In the genomic region with DNA sequence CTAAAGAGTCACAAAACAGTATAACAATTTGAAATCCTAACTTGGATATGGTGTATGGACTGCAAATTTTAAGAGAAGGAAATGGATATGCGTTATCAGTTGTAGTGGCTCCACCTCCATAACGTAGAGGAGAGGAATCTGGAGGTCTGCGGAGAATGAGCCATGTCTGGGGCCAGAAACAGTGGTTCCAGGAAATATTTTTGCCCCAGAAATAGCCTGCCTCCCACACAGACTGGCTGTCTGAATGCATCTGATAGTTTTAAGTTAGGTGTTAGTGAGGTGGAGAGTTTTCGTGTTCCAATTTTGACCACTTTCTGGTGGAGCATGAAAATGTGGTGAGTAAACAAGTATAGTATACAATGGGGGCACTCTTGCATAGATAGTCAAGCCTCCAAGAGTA, we compare ENCODE assay signal across 8 cellular contexts. TPM values are rescaled to one million over a fixed set of nuclear protein-coding genes. Genes with fewer than 3 reads are reported as not detected.
DNase-seq lines count a peak whose midpoint lies in the region; ATAC-seq, FAIRE-seq and TF ChIP-seq lines count a peak whose summit lies in the region.

No MANE protein-coding gene starts in this region.

- H2AFZ ChIP-seq in GM23338, result no peak overlapping the region

- no peaks in the 10 kb centered on the region for H3K36me3 ChIP-seq in CD4-positive, CD25-positive, alpha-beta regulatory T cell (ENCODE audit: control insufficient read depth, insufficient read depth, low read length)
- H3K36me3 ChIP-seq in GM23338 (ENCODE audit: insufficient read depth) (no peaks in the 10 kb centered on the region), kidney (ENCODE audit: control insufficient read depth in 1 of 2, insufficient read depth in 2 of 2, low read length in 2 of 2) (no peaks in the 10 kb centered on the region)

- TF ChIP-seq CTCF in GM23338 (conservative IDR thresholded peaks at IDR 0.05; ENCODE audit: low read depth in 2 of 2) (no peak), WTC11 (IDR thresholded peaks at IDR 0.05) (no peak), kidney (IDR thresholded peaks at IDR 0.05; ENCODE audit: borderline replicate concordance, extremely low read depth, insufficient read depth) (no peak)

- ATAC-seq in CD4-positive, CD25-positive, alpha-beta regulatory T cell (ENCODE audit: low read depth in 2 of 2), result no peak
- ATAC-seq in GM23338 (no peak), WTC11 (no peak)

- H3K27me3 ChIP-seq in CD4-positive, CD25-positive, alpha-beta regulatory T cell (ENCODE audit: control insufficient read depth, insufficient read depth, low read length), result no peaks in the 10 kb centered on the region
- no peaks in the 10 kb centered on the region for H3K27me3 ChIP-seq in GM23338 (ENCODE audit: insufficient read depth)

- H3K9me2 ChIP-seq in GM23338 (ENCODE audit: insufficient read depth), result no peaks in the 10 kb centered on the region

- peaks cover 4% of the 10 kb centered on the region for H3K36me3 Mint-ChIP-seq in CD4-positive, CD25-positive, alpha-beta regulatory T cell
- no peaks in the 10 kb centered on the region; the same call in 2 of the 3 replicates for H3K36me3 Mint-ChIP-seq in GM23338 (ENCODE audit: low read depth)
- no peaks in the 10 kb centered on the region for H3K36me3 Mint-ChIP-seq in WTC11

- H3K4me3 Mint-ChIP-seq in CD4-positive, CD25-positive, alpha-beta regulatory T cell, result peak overlapping the region; percentile 94 to 98 (median 94)
- peak overlapping the region; percentile 92 for H3K4me3 Mint-ChIP-seq in GM23338
- H3K4me3 Mint-ChIP-seq in WTC11, result peak overlapping the region; percentile 99

- no peaks in the 10 kb centered on the region for H3F3A ChIP-seq in GM23338 (replicated peaks; ENCODE audit: low read depth)

- H3K79me2 ChIP-seq in GM23338 (replicated peaks; ENCODE audit: insufficient read depth), result peaks cover 57% of the 10 kb centered on the region

- FAIRE-seq in kidney (lab: Jason Lieb, UNC), result no peak

- H3K27me3 Mint-ChIP-seq in CD4-positive, CD25-positive, alpha-beta regulatory T cell, result no peaks in the 10 kb centered on the region
- H3K27me3 Mint-ChIP-seq in GM23338 (ENCODE audit: insufficient read depth, low read depth, poor library complexity) (peaks cover 10% of the 10 kb centered on the region), WTC11 (ENCODE audit: low read depth) (no peaks in the 10 kb centered on the region)

- no peaks in the 10 kb centered on the region for H3K9me3 ChIP-seq in CD4-positive, CD25-positive, alpha-beta regulatory T cell (ENCODE audit: control insufficient read depth in 2 of 2, low read length in 2 of 2)
- no peaks in the 10 kb centered on the region for H3K9me3 ChIP-seq in kidney (ENCODE audit: control insufficient read depth in 1 of 2, low read length in 2 of 2)

- intact Hi-C loops in kidney (cut with DNase I), result no loop called here

- DNase-seq in CD4-positive, CD25-positive, alpha-beta regulatory T cell, result peak in 1 of 3 donors; percentile 60
- DNase-seq in GM23338 (ENCODE audit: low spot score) (no peak), WTC11 (ENCODE audit: low spot score) (no peak), kidney (no peak), AG20443 (ENCODE audit: low spot score) (no peak), NCI-H146 (lab: John Stamatoyannopoulos, UW) (no peak), NCI-H187 treated with DMSO at 0.1 percent for 48 hours (lab: John Stamatoyannopoulos, UW) (no peak), NCI-H1930 (lab: John Stamatoyannopoulos, UW) (no peak)

- POLR2A ChIA-PET in WTC11 (lab: Charles Lee), result no interaction called here

- H3K27ac Mint-ChIP-seq in CD4-positive, CD25-positive, alpha-beta regulatory T cell, result peak overlapping the region; percentile 87 to 97 (median 88)
- H3K27ac Mint-ChIP-seq in GM23338 (no peak overlapping the region), WTC11 (no peak overlapping the region)

- no peak overlapping the region for H3K9ac ChIP-seq in kidney (ENCODE audit: low read length in 2 of 2)

- peak overlapping the region; percentile 83 for H3K27ac ChIP-seq in CD4-positive, CD25-positive, alpha-beta regulatory T cell (ENCODE audit: insufficient read depth, low read length, poor library complexity, severe bottlenecking)
- no peak overlapping the region for H3K27ac ChIP-seq in GM23338 (ENCODE audit: low read depth)
- H3K27ac ChIP-seq in kidney (ENCODE audit: low read depth in 2 of 2, low read length in 2 of 2), result no peak overlapping the region

- H4K20me1 ChIP-seq in GM23338 (replicated peaks; ENCODE audit: insufficient read depth), result peaks cover 11% of the 10 kb centered on the region; the same call in 1 of the 2 replicates

- CTCF ChIA-PET in WTC11 (lab: Charles Lee), result no interaction called here

- peaks cover 0 to 4% (median 0%) of the 10 kb centered on the region in 7 donors for H3K9me3 Mint-ChIP-seq in CD4-positive, CD25-positive, alpha-beta regulatory T cell
- H3K9me3 Mint-ChIP-seq in GM23338 (no peaks in the 10 kb centered on the region), WTC11 (peaks cover under 1% of the 10 kb centered on the region; the same call in 1 of the 2 replicates)

- H3K4me1 ChIP-seq in CD4-positive, CD25-positive, alpha-beta regulatory T cell (ENCODE audit: control insufficient read depth, insufficient read depth, low read length, poor library complexity, severe bottlenecking), result peaks cover 63% of the 10 kb centered on the region
- H3K4me1 ChIP-seq in GM23338 (ENCODE audit: insufficient read depth) (peaks cover 22% of the 10 kb centered on the region), kidney (ENCODE audit: control insufficient read depth in 1 of 2, insufficient read depth in 1 of 2, low read depth in 1 of 2, low read length in 2 of 2) (peaks cover 6 to 16% of the 10 kb centered on the region in 2 donors)

- peak overlapping the region; percentile 90 for H3K4me2 ChIP-seq in GM23338

- H3K4me3 ChIP-seq in CD4-positive, CD25-positive, alpha-beta regulatory T cell (ENCODE audit: low read depth, low read length), result peak overlapping the region; percentile 96
- H3K4me3 ChIP-seq in GM23338, result peak overlapping the region; percentile 80
- peak overlapping the region; percentile 19 to 87 for H3K4me3 ChIP-seq in kidney (ENCODE audit: low read length in 2 of 2)

- H3K4me1 Mint-ChIP-seq in CD4-positive, CD25-positive, alpha-beta regulatory T cell, result peaks cover 25 to 85% (median 75%) of the 10 kb centered on the region in 4 donors
- peaks cover 13% of the 10 kb centered on the region for H3K4me1 Mint-ChIP-seq in GM23338
- H3K4me1 Mint-ChIP-seq in WTC11, result peaks cover 25% of the 10 kb centered on the region

TF ChIP-seq in GM23338, 12 proteins besides CTCF, POLR2A, EP300 and RAD21 (continues in another document):
- TF ChIP-seq ZNF114 (CRISPR knock-in tag; IDR thresholded peaks at IDR 0.05) (no peak), STAT1 (IDR thresholded peaks at IDR 0.05; ENCODE audit: unreplicated experiment) (no peak), POLR2AphosphoS5 (IDR thresholded peaks at IDR 0.05; ENCODE audit: low read depth) (no peak)

TF ChIP-seq in WTC11, 78 proteins besides CTCF, POLR2A, EP300 and RAD21 (continues in another document):
- TF ChIP-seq CBFB (CRISPR knock-in tag; IDR thresholded peaks at IDR 0.05; ENCODE audit: low read depth) (no peak), NFATC4 (CRISPR knock-in tag; IDR thresholded peaks at IDR 0.05) (no peak), RELA (CRISPR knock-in tag; IDR thresholded peaks at IDR 0.05; ENCODE audit: borderline replicate concordance) (no peak), ZNF232 (CRISPR knock-in tag; IDR thresholded peaks at IDR 0.05) (no peak), CREB1 (CRISPR knock-in tag; IDR thresholded peaks at IDR 0.05) (no peak), TEAD1 (CRISPR knock-in tag; IDR thresholded peaks at IDR 0.05) (no peak), GABPB1 (CRISPR knock-in tag; IDR thresholded peaks at IDR 0.05) (no peak), NFYB (CRISPR knock-in tag; conservative IDR thresholded peaks at IDR 0.05; ENCODE audit: low read depth) (no peak), FOXP1 (CRISPR knock-in tag; IDR thresholded peaks at IDR 0.05; ENCODE audit: borderline replicate concordance) (no peak), ZNF138 (CRISPR knock-in tag; conservative IDR thresholded peaks at IDR 0.05) (no peak)
- TF ChIP-seq, protein P1, sequence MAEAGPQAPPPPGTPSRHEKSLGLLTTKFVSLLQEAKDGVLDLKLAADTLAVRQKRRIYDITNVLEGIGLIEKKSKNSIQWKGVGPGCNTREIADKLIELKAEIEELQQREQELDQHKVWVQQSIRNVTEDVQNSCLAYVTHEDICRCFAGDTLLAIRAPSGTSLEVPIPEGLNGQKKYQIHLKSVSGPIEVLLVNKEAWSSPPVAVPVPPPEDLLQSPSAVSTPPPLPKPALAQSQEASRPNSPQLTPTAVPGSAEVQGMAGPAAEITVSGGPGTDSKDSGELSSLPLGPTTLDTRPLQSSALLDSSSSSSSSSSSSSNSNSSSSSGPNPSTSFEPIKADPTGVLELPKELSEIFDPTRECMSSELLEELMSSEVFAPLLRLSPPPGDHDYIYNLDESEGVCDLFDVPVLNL (CRISPR knock-in tag; IDR thresholded peaks at IDR 0.05; ENCODE audit: borderline replicate concordance, low read depth), result no peak

RNA-seq across cellular contexts. Expression of a gene that starts 1.6 kb away (rescaled TPM):
- total RNA-seq in CD4-positive, CD25-positive, alpha-beta regulatory T cell, result 77.9 TPM
- 10 to 100 TPM; 25.0 to 32.3 (median 28.7) TPM for polyA plus RNA-seq in CD4-positive, CD25-positive, alpha-beta regulatory T cell
- 21.6 and 24.1 TPM in 2 replicates for total RNA-seq in GM23338 (2014; rRNA removed; shearing (Covaris generic))
- 10.2 and 14.6 TPM in 2 replicates for polyA plus RNA-seq in GM23338 (2016; fragmentation: Nextera tagmentation; extraction: Ambion mirVana)
- 17.9 to 20.1 TPM (median 19.7 TPM) in 3 replicates for total RNA-seq in WTC11 (2021)
- 13.8 TPM for total RNA-seq in kidney
- 6.0 TPM for polyA plus RNA-seq in kidney (ENCODE audit: insufficient read depth, low read depth, low replicate concordance)

RNA-seq across cellular contexts. Expression of a gene that starts 1.9 kb away (rescaled TPM):
- total RNA-seq in CD4-positive, CD25-positive, alpha-beta regulatory T cell, result 5.2 TPM
- polyA plus RNA-seq in CD4-positive, CD25-positive, alpha-beta regulatory T cell, result 10 to 100 TPM; 32.3 to 76.0 (median 55.9) TPM
- total RNA-seq in GM23338 (2014; rRNA removed; shearing (Covaris generic)), result 23.1 and 29.5 TPM in 2 replicates
- polyA plus RNA-seq in GM23338 (2016; fragmentation: Nextera tagmentation; extraction: Ambion mirVana) (61.5 and 68.2 TPM in 2 replicates), kidney (ENCODE audit: insufficient read depth, low read depth, low replicate concordance) (32.4 TPM)
- total RNA-seq in WTC11 (2021) (21.5 to 23.7 TPM (median 23.4 TPM) in 3 replicates), kidney (11.9 TPM)

Comparison
In these comparisons a context has a peak if more than half of its experiments do, and no peak if none do; other contexts are left out.
1. H3K27ac Mint-ChIP-seq: peak in CD4-positive, CD25-positive, alpha-beta regulatory T cell (3 of 3); none in GM23338 (single experiment) and WTC11 (single experiment).
2. Peak in every context shown above with its lines, with median percentiles within 50 percentile points of each other: H3K4me3 ChIP-seq and H3K4me3 Mint-ChIP-seq.